ENCODE assay signal across 17 cellular contexts in genomic region chr12:108862588-108862959, GRCh38. TPM values are rescaled to one million over a fixed set of nuclear protein-coding genes. Genes with fewer than 3 reads are reported as not detected.
DNase-seq lines count a peak whose midpoint lies in the region; TF ChIP-seq lines count a peak whose summit lies in the region.
"Had no signal": no experiment of that assay in that cellular context is flagged by ENCODE, and none has a peak within 500 bp of the region (broad histone marks: within the 10 kb centered on the region; RNA-seq: fewer than 3 reads in every experiment).

No MANE protein-coding gene starts in this region.

- CTCF ChIA-PET in HEK293T (lab: Yijun Ruan, JAX): no interaction called here

- DNase-seq in CD14-positive monocyte (ENCODE audit: low spot score): no peak
- no peak for DNase-seq in HEK293T (ENCODE audit: extremely low spot score)
- DNase-seq in neural progenitor cell (ENCODE audit: low spot score): no peak
- no peak for DNase-seq in MV-4-11 (lab: John Stamatoyannopoulos, UW)
- no peak for DNase-seq in NCI-H748 treated with DMSO at 0.1 percent for 48 hours (lab: John Stamatoyannopoulos, UW)
- no peak for DNase-seq in SKM-1 treated with dmso at 0.1 percent for 144 hours (lab: John Stamatoyannopoulos, UW; ENCODE audit: unreplicated experiment)
- DNase-seq: Calu3, DMS 273 treated with DMSO at 0.1 percent for 48 hours, HFFc6 had no signal

- H3K4me2 ChIP-seq in OCI-LY3 (ENCODE audit: low read length) (peak overlapping the region; percentile 10), neural progenitor cell (no peak overlapping the region)
- H3K4me2 ChIP-seq: A549, BLaER1 had no signal

- H3K9ac ChIP-seq in OCI-LY3 (ENCODE audit: low read length) (peak overlapping the region; percentile 18; the same call in 1 of the 2 replicates), neural progenitor cell (no peak overlapping the region)
- H3K9ac ChIP-seq: BLaER1 had no signal

- no peak overlapping the region for H2AFZ ChIP-seq in OCI-LY3 (ENCODE audit: low read depth, low read length)
- no peak overlapping the region for H2AFZ ChIP-seq in neural progenitor cell (replicated peaks)

- no peak for TF ChIP-seq CTCF in CD14-positive monocyte (IDR thresholded peaks at IDR 0.05)
- no peak for TF ChIP-seq CTCF in OCI-LY3 (IDR thresholded peaks at IDR 0.05; ENCODE audit: low read depth, low read length)
- TF ChIP-seq CTCF in neural progenitor cell (IDR thresholded peaks at IDR 0.05): no peak

- H3K9me3 Mint-ChIP-seq in CD14-positive monocyte (peaks cover 0 to 4% (median 0%) of the 10 kb centered on the region in 7 donors), neural progenitor cell (peaks cover 6% of the 10 kb centered on the region)

- H3K36me3 ChIP-seq in OCI-LY3 (replicated peaks; ENCODE audit: low read depth, low read length) (no peaks in the 10 kb centered on the region), neural progenitor cell (no peaks in the 10 kb centered on the region)
- H3K36me3 ChIP-seq: BLaER1, HAP-1 had no signal

- no peaks in the 10 kb centered on the region for H4K20me1 ChIP-seq in OCI-LY3 (ENCODE audit: insufficient read depth, low read length)
- no peaks in the 10 kb centered on the region for H4K20me1 ChIP-seq in neural progenitor cell (ENCODE audit: low read depth)
- H4K20me1 ChIP-seq: BLaER1 had no signal

- H3K9me3 ChIP-seq in OCI-LY3 (ENCODE audit: insufficient read depth, low read length) (no peaks in the 10 kb centered on the region), neural progenitor cell (ENCODE audit: low read depth) (no peaks in the 10 kb centered on the region)
- H3K9me3 ChIP-seq: A549, BLaER1, HAP-1 had no signal

- H3K4me1 ChIP-seq in OCI-LY3 (ENCODE audit: low read length) (peaks cover 44% of the 10 kb centered on the region), neural progenitor cell (peaks cover 15% of the 10 kb centered on the region)

- H3K4me1 Mint-ChIP-seq in CD14-positive monocyte (peaks cover 56% of the 10 kb centered on the region), neural progenitor cell (peaks cover 24% of the 10 kb centered on the region)

- H3K27me3 ChIP-seq in OCI-LY3 (ENCODE audit: low read depth, low read length): peaks cover 14% of the 10 kb centered on the region
- no peaks in the 10 kb centered on the region for H3K27me3 ChIP-seq in neural progenitor cell
- H3K27me3 ChIP-seq: BLaER1 had no signal

- H3K27ac ChIP-seq in OCI-LY3 (ENCODE audit: low read length) (peak overlapping the region; percentile 55), neural progenitor cell (no peak overlapping the region)
- H3K27ac ChIP-seq: A549, BLaER1 had no signal

- H3K4me3 Mint-ChIP-seq in CD14-positive monocyte (peak overlapping the region in 1 of 2 donors; percentile 55), neural progenitor cell (no peak overlapping the region)
- H3K4me3 Mint-ChIP-seq: HFFc6 had no signal

- H3K79me2 ChIP-seq in OCI-LY3 (ENCODE audit: low read length): no peaks in the 10 kb centered on the region
- H3K79me2 ChIP-seq in neural progenitor cell (ENCODE audit: low read depth): no peaks in the 10 kb centered on the region

- H3K4me3 ChIP-seq in OCI-LY3 (ENCODE audit: low read length) (no peak overlapping the region), neural progenitor cell (no peak overlapping the region)
- H3K4me3 ChIP-seq: A549, BLaER1, GM12878, HAP-1 had no signal

- peaks cover 19% of the 10 kb centered on the region for H3F3A ChIP-seq in neural progenitor cell (ENCODE audit: low read depth)

- intact Hi-C loops in CD14-positive monocyte (cut with micrococcal nuclease): loop anchor here in 1 of 2 donors (5.0 kb wide), 1 partner anchor 40 kb away; no protein-coding TSS in a partner anchor

- peaks cover 0 to 2% of the 10 kb centered on the region in 2 donors for H3K36me3 Mint-ChIP-seq in CD14-positive monocyte
- H3K36me3 Mint-ChIP-seq in neural progenitor cell: no peaks in the 10 kb centered on the region
- H3K36me3 Mint-ChIP-seq: CD4-positive, CD25-positive, alpha-beta regulatory T cell had no signal

- H3K27me3 Mint-ChIP-seq in CD14-positive monocyte (ENCODE audit: low read depth in 3 of 3) (no peaks in the 10 kb centered on the region), neural progenitor cell (ENCODE audit: insufficient read depth, low read depth) (peaks cover 6% of the 10 kb centered on the region)

- peak overlapping the region; percentile 91 to 97 (median 96) for H3K27ac Mint-ChIP-seq in CD14-positive monocyte
- peak overlapping the region; percentile 21 for H3K27ac Mint-ChIP-seq in neural progenitor cell
- H3K27ac Mint-ChIP-seq: HFFc6 had no signal

- POLR2A ChIA-PET in HEK293T (lab: Yijun Ruan, JAX): no interaction called here

TF ChIP-seq in HEK293T, 16 proteins besides CTCF, POLR2A, EP300 and RAD21:
- TF ChIP-seq ELF4 (IDR thresholded peaks at IDR 0.05): peak; percentile 75
- TF ChIP-seq FOXK2 (IDR thresholded peaks at IDR 0.05): no peak

RNA-seq across cellular contexts. Expression of gene SSH1, which starts 5.2 kb away (rescaled TPM):
- 1 to 10 TPM; 5.2 to 8.7 TPM for polyA plus RNA-seq in CD14-positive monocyte
- total RNA-seq in neural progenitor cell (ENCODE audit: low replicate concordance): 8.4 and 10.2 TPM in 2 replicates

RNA-seq across cellular contexts. Expression of gene DAO, which starts 17.3 kb away (rescaled TPM):
- polyA plus RNA-seq in CD14-positive monocyte: not detected
- total RNA-seq in neural progenitor cell (ENCODE audit: low replicate concordance): not detected in 2 replicates
- total RNA-seq: Calu3; CD4-positive, CD25-positive, alpha-beta regulatory T cell; GM12878; H1; HFFc6 had no signal
- polyA plus RNA-seq: A549; AG04450; CD4-positive, CD25-positive, alpha-beta regulatory T cell; H1 had no signal
